ENCODE assay signal across 1 cellular context in the genomic region with DNA sequence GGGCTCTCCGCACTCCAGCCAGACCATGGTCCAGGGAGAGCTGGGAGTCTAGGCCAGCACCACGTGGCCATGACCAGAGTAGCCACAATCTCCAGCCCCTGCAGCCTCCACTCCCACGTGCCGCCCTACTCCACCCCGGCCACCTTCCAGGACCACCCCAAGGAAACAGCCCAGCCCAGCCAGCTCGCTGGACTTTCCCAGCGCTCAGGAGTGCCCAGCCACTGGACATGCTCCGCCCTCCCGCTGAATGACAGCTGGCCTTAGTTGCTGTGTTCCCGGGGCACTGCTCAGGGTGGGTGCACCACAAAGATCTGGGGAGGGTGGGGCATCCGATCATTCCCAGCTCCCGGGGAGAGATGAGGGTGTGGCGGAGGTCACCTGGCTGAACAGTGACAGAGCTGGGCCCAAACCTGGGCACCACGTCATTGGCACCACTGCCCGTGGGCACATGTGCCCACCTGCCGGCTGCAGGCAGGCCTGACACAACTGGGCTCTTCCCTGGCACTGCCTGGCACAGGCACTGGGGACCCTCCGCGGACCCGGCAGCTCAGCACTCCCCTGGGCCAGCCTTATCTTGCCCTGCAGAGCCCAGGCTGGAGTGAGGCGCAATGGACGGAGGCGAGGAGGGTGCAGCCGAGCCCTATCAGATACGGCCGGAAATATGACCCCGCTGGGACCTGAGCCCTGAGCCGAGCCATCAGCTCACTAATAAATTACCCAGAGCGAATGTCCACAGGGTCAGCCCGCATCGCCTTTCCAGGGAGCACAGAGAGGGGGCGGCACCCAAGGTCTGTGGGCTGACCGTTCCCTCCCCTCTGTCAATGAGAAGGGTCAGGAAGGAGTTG.
TF ChIP-seq lines count a peak whose summit lies in the region.

No MANE protein-coding gene starts in this region.

TF ChIP-seq in K562, 482 proteins besides CTCF, POLR2A, EP300 and RAD21 (continued from another document):
- 0 out of 2 replicates have a peak, but pooled peaks have one; percentile 42 for TF ChIP-seq MYNN (IDR thresholded peaks at IDR 0.05)
- no peak for TF ChIP-seq MYNN (CRISPR knock-in tag; IDR thresholded peaks at IDR 0.05)
- TF ChIP-seq SREBF1 (IDR thresholded peaks at IDR 0.05; ENCODE audit: borderline replicate concordance, low read depth, low read length): no peak
- TF ChIP-seq RAD51 (IDR thresholded peaks at IDR 0.05; ENCODE audit: borderline replicate concordance, low read depth): peak; percentile 14; the same call in 1 of the 2 replicates
- TF ChIP-seq TCF3 (CRISPR knock-in tag; IDR thresholded peaks at IDR 0.05): peak; percentile 74
- TF ChIP-seq, protein P1, sequence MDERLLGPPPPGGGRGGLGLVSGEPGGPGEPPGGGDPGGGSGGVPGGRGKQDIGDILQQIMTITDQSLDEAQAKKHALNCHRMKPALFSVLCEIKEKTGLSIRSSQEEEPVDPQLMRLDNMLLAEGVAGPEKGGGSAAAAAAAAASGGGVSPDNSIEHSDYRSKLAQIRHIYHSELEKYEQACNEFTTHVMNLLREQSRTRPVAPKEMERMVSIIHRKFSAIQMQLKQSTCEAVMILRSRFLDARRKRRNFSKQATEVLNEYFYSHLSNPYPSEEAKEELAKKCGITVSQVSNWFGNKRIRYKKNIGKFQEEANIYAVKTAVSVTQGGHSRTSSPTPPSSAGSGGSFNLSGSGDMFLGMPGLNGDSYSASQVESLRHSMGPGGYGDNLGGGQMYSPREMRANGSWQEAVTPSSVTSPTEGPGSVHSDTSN (CRISPR knock-in tag; IDR thresholded peaks at IDR 0.05; ENCODE audit: low read depth): no peak
- TF ChIP-seq, protein P1 (tag; conservative IDR thresholded peaks at IDR 0.05; ENCODE audit: low read depth): peak; percentile 80
- no peak for TF ChIP-seq ZNF551 (CRISPR knock-in tag; IDR thresholded peaks at IDR 0.05)
- peak; percentile 50 for TF ChIP-seq ETV1 (tag; conservative IDR thresholded peaks at IDR 0.05; ENCODE audit: low read depth)
- 0 out of 2 replicates have a peak, but pooled peaks have one; percentile 37 for TF ChIP-seq BHLHE40 (IDR thresholded peaks at IDR 0.05; ENCODE audit: low read length)
- TF ChIP-seq PTRF (tag; IDR thresholded peaks at IDR 0.05): no peak
- TF ChIP-seq CXXC5 (CRISPR knock-in tag; IDR thresholded peaks at IDR 0.05): peak; percentile 64
- TF ChIP-seq GABPA (tag; conservative IDR thresholded peaks at IDR 0.05; ENCODE audit: low read depth): peak; percentile 33; the same call in 1 of the 2 replicates
- peak; percentile 48; the same call in 1 of the 2 replicates for TF ChIP-seq CTBP1 (IDR thresholded peaks at IDR 0.05; ENCODE audit: borderline replicate concordance)
- no peak for TF ChIP-seq ZEB2 (IDR thresholded peaks at IDR 0.05)
- no peak for TF ChIP-seq BRCA1 (IDR thresholded peaks at IDR 0.05)
- no peak for TF ChIP-seq BRCA1 (CRISPR knock-in tag; IDR thresholded peaks at IDR 0.05)
- TF ChIP-seq DPF2 (IDR thresholded peaks at IDR 0.05): peak; percentile 62
- 0 out of 2 replicates have a peak, but pooled peaks have one; percentile 20 for TF ChIP-seq ZBTB7A (IDR thresholded peaks at IDR 0.05; ENCODE audit: borderline replicate concordance, control insufficient read depth, low read depth, low read length)
- TF ChIP-seq MTA3 (IDR thresholded peaks at IDR 0.05; ENCODE audit: borderline replicate concordance): 0 out of 2 replicates have a peak, but pooled peaks have one; percentile 36
- TF ChIP-seq, protein P2, sequence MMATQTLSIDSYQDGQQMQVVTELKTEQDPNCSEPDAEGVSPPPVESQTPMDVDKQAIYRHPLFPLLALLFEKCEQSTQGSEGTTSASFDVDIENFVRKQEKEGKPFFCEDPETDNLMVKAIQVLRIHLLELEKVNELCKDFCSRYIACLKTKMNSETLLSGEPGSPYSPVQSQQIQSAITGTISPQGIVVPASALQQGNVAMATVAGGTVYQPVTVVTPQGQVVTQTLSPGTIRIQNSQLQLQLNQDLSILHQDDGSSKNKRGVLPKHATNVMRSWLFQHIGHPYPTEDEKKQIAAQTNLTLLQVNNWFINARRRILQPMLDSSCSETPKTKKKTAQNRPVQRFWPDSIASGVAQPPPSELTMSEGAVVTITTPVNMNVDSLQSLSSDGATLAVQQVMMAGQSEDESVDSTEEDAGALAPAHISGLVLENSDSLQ (IDR thresholded peaks at IDR 0.05): peak; percentile 45; the same call in 1 of the 2 replicates
- TF ChIP-seq ZNF354B (CRISPR knock-in tag; IDR thresholded peaks at IDR 0.05): no peak
- TF ChIP-seq TAL1 (IDR thresholded peaks at IDR 0.05): peak; percentile 33; the same call in 1 of the 2 replicates
- TF ChIP-seq, protein P3, sequence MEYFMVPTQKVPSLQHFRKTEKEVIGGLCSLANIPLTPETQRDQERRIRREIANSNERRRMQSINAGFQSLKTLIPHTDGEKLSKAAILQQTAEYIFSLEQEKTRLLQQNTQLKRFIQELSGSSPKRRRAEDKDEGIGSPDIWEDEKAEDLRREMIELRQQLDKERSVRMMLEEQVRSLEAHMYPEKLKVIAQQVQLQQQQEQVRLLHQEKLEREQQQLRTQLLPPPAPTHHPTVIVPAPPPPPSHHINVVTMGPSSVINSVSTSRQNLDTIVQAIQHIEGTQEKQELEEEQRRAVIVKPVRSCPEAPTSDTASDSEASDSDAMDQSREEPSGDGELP (CRISPR knock-in tag; IDR thresholded peaks at IDR 0.05; ENCODE audit: borderline replicate concordance): peak; percentile 18; the same call in 1 of the 2 replicates
- no peak for TF ChIP-seq NR2C2 (CRISPR knock-in tag; IDR thresholded peaks at IDR 0.05)
- peak; percentile 59; the same call in 1 of the 2 replicates for TF ChIP-seq NR2C2 (tag; IDR thresholded peaks at IDR 0.05)
- TF ChIP-seq CHD1 (IDR thresholded peaks at IDR 0.05; ENCODE audit: low read length): no peak
- no peak for TF ChIP-seq ZNF583 (CRISPR knock-in tag; IDR thresholded peaks at IDR 0.05)
- 0 out of 2 replicates have a peak, but pooled peaks have one; percentile 39 for TF ChIP-seq HNRNPL (IDR thresholded peaks at IDR 0.05; ENCODE audit: low read depth, low read length)
- TF ChIP-seq, protein P4, sequence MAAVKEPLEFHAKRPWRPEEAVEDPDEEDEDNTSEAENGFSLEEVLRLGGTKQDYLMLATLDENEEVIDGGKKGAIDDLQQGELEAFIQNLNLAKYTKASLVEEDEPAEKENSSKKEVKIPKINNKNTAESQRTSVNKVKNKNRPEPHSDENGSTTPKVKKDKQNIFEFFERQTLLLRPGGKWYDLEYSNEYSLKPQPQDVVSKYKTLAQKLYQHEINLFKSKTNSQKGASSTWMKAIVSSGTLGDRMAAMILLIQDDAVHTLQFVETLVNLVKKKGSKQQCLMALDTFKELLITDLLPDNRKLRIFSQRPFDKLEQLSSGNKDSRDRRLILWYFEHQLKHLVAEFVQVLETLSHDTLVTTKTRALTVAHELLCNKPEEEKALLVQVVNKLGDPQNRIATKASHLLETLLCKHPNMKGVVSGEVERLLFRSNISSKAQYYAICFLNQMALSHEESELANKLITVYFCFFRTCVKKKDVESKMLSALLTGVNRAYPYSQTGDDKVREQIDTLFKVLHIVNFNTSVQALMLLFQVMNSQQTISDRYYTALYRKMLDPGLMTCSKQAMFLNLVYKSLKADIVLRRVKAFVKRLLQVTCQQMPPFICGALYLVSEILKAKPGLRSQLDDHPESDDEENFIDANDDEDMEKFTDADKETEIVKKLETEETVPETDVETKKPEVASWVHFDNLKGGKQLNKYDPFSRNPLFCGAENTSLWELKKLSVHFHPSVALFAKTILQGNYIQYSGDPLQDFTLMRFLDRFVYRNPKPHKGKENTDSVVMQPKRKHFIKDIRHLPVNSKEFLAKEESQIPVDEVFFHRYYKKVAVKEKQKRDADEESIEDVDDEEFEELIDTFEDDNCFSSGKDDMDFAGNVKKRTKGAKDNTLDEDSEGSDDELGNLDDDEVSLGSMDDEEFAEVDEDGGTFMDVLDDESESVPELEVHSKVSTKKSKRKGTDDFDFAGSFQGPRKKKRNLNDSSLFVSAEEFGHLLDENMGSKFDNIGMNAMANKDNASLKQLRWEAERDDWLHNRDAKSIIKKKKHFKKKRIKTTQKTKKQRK (IDR thresholded peaks at IDR 0.05; ENCODE audit: borderline replicate concordance, low read depth, low read length): no peak
